Comparison of ENCODE assay signal across 8 cellular contexts in the genomic region with DNA sequence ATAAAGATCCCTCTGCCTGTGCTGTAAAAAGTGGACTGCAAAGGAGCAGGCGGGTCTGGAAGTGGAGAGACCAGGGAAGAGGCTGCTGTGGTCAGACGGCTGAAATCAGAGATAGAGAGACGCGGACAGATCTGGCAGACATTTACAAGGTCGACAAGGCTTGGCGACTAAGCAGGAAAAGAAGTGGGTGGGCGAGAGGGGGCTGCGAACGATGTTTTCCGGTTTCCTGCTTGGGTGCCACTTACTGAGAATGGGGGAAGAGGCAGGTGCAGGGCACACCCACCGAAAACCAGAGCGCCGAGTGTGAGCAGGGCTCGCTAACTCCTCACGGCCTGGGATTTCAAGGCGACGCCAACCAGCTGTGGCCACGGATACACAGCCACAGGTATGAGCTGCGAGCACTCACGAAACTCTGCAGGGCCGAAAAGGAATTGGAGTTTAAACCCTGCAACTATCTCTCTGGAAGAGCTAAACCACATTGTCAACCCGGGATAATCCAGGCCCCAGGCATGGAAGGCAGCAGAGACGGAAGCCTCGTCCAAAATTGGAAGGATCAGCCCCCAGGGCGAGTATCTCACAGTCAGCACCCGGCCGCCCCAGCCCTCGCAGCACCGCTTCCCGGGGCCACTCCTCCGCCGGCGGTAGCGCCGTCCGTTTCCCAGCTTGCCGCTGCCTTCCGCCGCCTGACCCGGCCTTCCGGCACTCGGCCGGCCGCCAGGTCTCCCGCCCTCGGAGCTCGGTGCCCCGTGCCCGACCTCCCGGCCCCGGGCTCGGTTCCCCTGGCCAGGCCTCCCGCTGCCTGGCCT. TPM values are rescaled to one million over a fixed set of nuclear protein-coding genes. Genes with fewer than 3 reads are reported as not detected.
DNase-seq lines count a peak whose midpoint lies in the region; ATAC-seq and TF ChIP-seq lines count a peak whose summit lies in the region.

No MANE protein-coding gene starts in this region.

- H3K27me3 Mint-ChIP-seq in IgD-negative memory B cell (no peaks in the 10 kb centered on the region), chondrocyte (ENCODE audit: low read depth) (no peaks in the 10 kb centered on the region)

- peak; percentile 17 for ATAC-seq in GM21423 (IDR thresholded peaks at IDR 0.05; ENCODE audit: unreplicated experiment)

- peaks cover 33 to 48% (median 42%) of the 10 kb centered on the region in 3 donors for H3K4me1 Mint-ChIP-seq in IgD-negative memory B cell
- H3K4me1 Mint-ChIP-seq in chondrocyte (ENCODE audit: low read depth), result peaks cover 68% of the 10 kb centered on the region

- H3K9me3 Mint-ChIP-seq in IgD-negative memory B cell (no peaks in the 10 kb centered on the region), chondrocyte (ENCODE audit: low read depth) (no peaks in the 10 kb centered on the region)

- peak overlapping the region; percentile 92 to 97 (median 96) for H3K4me3 Mint-ChIP-seq in IgD-negative memory B cell
- peak overlapping the region; percentile 80 for H3K4me3 Mint-ChIP-seq in chondrocyte (ENCODE audit: unreplicated experiment)

- H3K36me3 Mint-ChIP-seq in IgD-negative memory B cell, result peaks cover 10% of the 10 kb centered on the region
- no peaks in the 10 kb centered on the region for H3K36me3 Mint-ChIP-seq in chondrocyte (ENCODE audit: low read depth)

- no peak for TF ChIP-seq CTCF in chondrocyte (IDR thresholded peaks at IDR 0.05)

- peak overlapping the region; percentile 57 to 98 (median 96) for H3K27ac Mint-ChIP-seq in IgD-negative memory B cell
- H3K27ac Mint-ChIP-seq in chondrocyte (ENCODE audit: unreplicated experiment), result peak overlapping the region; percentile 91

- DNase-seq in DMS53 treated with DMSO at 0.1 percent for 48 hours (lab: John Stamatoyannopoulos, UW; ENCODE audit: unreplicated experiment) (peak; percentile 27), chondrocyte (ENCODE audit: low spot score) (no peak), kidney tubule cell (ENCODE audit: low spot score) (peak; percentile 51), NCI-H1694 treated with DMSO at 0.1 percent for 48 hours (lab: John Stamatoyannopoulos, UW) (no peak)
- peak; percentile 63 for DNase-seq in activated CD4-positive, CD25-positive, alpha-beta regulatory T cell treated with anti-CD3 and anti-CD28 coated beads, Interleukin-2, amount 50 U/mL, for 72 hours
- DNase-seq in stimulated activated CD4-positive, alpha-beta T cell treated with anti-CD3 and anti-CD28 coated beads, Interleukin-15, amount 100 ng/mL, for 24 hours, result peak; percentile 59

RNA-seq across cellular contexts. Expression of gene CASP3, which starts 0.8 kb away (rescaled TPM):
- 4.2 TPM for polyA plus RNA-seq in IgD-negative memory B cell
- 27.4 to 31.8 TPM (median 31.5 TPM) in 3 replicates for total RNA-seq in chondrocyte

RNA-seq across cellular contexts. Expression of gene PRIMPOL, which starts 1.1 kb away (rescaled TPM):
- polyA plus RNA-seq in IgD-negative memory B cell, result 12.6 TPM
- 11.3 to 14.5 TPM (median 12.7 TPM) in 3 replicates for total RNA-seq in chondrocyte

Comparison
In these comparisons a context has a peak if more than half of its experiments do, and no peak if none do; other contexts are left out.
1. DNase-seq: peak in DMS53 treated with DMSO at 0.1 percent for 48 hours (single experiment), activated CD4-positive, CD25-positive, alpha-beta regulatory T cell treated with anti-CD3 and anti-CD28 coated beads, Interleukin-2, amount 50 U/mL, for 72 hours (single experiment), kidney tubule cell (single experiment) and stimulated activated CD4-positive, alpha-beta T cell treated with anti-CD3 and anti-CD28 coated beads, Interleukin-15, amount 100 ng/mL, for 24 hours (single experiment); none in chondrocyte (single experiment) and NCI-H1694 treated with DMSO at 0.1 percent for 48 hours (single experiment).